14 cellular contexts compared by ENCODE assay signal in genomic region chr14:102957222-102957621, GRCh38. TPM values are rescaled to one million over a fixed set of nuclear protein-coding genes. Genes with fewer than 3 reads are reported as not detected.
"Had no signal": no experiment of that assay in that cellular context is flagged by ENCODE, and none has a peak within 500 bp of the region (broad histone marks: within the 10 kb centered on the region; RNA-seq: fewer than 3 reads in every experiment).

No MANE protein-coding gene starts in this region.

- H3K9me3 ChIP-seq: colonic mucosa, gastroesophageal sphincter had no signal

- ATAC-seq: gastroesophageal sphincter; right cardiac atrium; stimulated activated naive B cell treated with anti-CD40 and anti-IgM and Interleukin-4, amounts not matched to agents 10 μg/mL and 1 μg/mL and 100 μg/mL, for 72 hours had no signal

- H3K4me1 ChIP-seq: colonic mucosa, gastroesophageal sphincter had no signal

- DNase-seq: activated CD4-positive, alpha-beta memory T cell treated with anti-CD3 and anti-CD28 coated beads, Interleukin-2, amount 10 ng/mL, durations not matched to agents 7 days and 5 days; activated CD4-positive, alpha-beta T cell treated with anti-CD3 and anti-CD28 coated beads for 1 hour; activated gamma-delta T cell treated with Interleukin-2 at 50 U/mL for 16 hours; activated naive CD8-positive, alpha-beta T cell treated with anti-CD3 and anti-CD28 coated beads, Interleukin-2, amount 10 ng/mL, durations not matched to agents 7 days and 5 days; activated T-cell treated with anti-CD3 and anti-CD28 coated beads, Interleukin-2, amount 50 U/mL, for 48 hours; colonic mucosa; effector CD8-positive, alpha-beta T cell; naive B cell; right cardiac atrium; stimulated activated CD4-positive, alpha-beta T cell treated with anti-CD3 and anti-CD28 coated beads, Interleukin-2, amount 100 ng/mL, for 24 hours; stimulated activated naive B cell treated with anti-CD40 and anti-IgM and Interleukin-4, amounts not matched to agents 10 μg/mL and 1 μg/mL and 100 μg/mL, for 72 hours had no signal

- H3K4me3 ChIP-seq: colonic mucosa, gastroesophageal sphincter had no signal

- H3K27ac ChIP-seq: colonic mucosa, gastroesophageal sphincter had no signal

- H3K27me3 ChIP-seq: colonic mucosa, gastroesophageal sphincter had no signal

RNA-seq across cellular contexts. Expression of gene AMN, which starts 34.8 kb away (rescaled TPM):
- total RNA-seq: cardiac septum had no signal
- polyA plus RNA-seq: fibroblast of lung had no signal
